In genomic region chr1:50796277-50796676, GRCh38 we compare ENCODE assay signal across 15 cellular contexts.
A peak's percentile ranks its signal among the peaks of the same experiment; 100 is the strongest.
DNase-seq lines count a peak whose midpoint lies in the region; ATAC-seq and TF ChIP-seq lines count a peak whose summit lies in the region.
"Had no signal": no experiment of that assay in that cellular context is flagged by ENCODE, and none has a peak within 500 bp of the region (broad histone marks: within the 10 kb centered on the region; RNA-seq: fewer than 3 reads in every experiment).

No MANE protein-coding gene starts in this region.

- peaks cover 2% of the 10 kb centered on the region for H3K4me1 Mint-ChIP-seq in activated naive CD8-positive, alpha-beta T cell treated with anti-CD3 and anti-CD28 coated beads for 36 hours

- H3K27ac ChIP-seq in lower lobe of right lung: no peak overlapping the region
- H3K27ac ChIP-seq: GM23248, PC-9 had no signal

- peak; percentile 55 for DNase-seq in UCSD-AML1 (lab: John Stamatoyannopoulos, UW; ENCODE audit: unreplicated experiment)
- peak; percentile 37 to 75 for DNase-seq in dermis microvascular lymphatic vessel endothelial cell (ENCODE audit: low read depth in 2 of 2)
- DNase-seq in pulmonary artery endothelial cell (ENCODE audit: low read depth, low spot score): peak; percentile 2
- DNase-seq in lower lobe of right lung: no peak
- DNase-seq in activated naive CD8-positive, alpha-beta T cell treated with anti-CD3 and anti-CD28 coated beads for 36 hours: no peak
- DNase-seq: DMS79, GM23248, KG1, NCI-H1092 treated with DMSO at 0.1 percent for 48 hours, NCI-H510A treated with DMSO at 0.1 percent for 48 hours, NCI-H82, PC-9 had no signal

- H3K36me3 ChIP-seq in lower lobe of right lung: no peaks in the 10 kb centered on the region

- H3K4me3 ChIP-seq in lower lobe of right lung: no peak overlapping the region
- H3K4me3 ChIP-seq: GM23248, PC-9 had no signal

- intact Hi-C loops in lower lobe of right lung (cut with DNase I): no loop called here

- H3K27me3 Mint-ChIP-seq in activated naive CD8-positive, alpha-beta T cell treated with anti-CD3 and anti-CD28 coated beads for 36 hours: no peaks in the 10 kb centered on the region

- no peak for TF ChIP-seq CTCF in lower lobe of right lung (IDR thresholded peaks at IDR 0.05)

- H3K9me3 ChIP-seq in lower lobe of right lung: no peaks in the 10 kb centered on the region

- H3K27me3 ChIP-seq in lower lobe of right lung (ENCODE audit: low read depth): no peaks in the 10 kb centered on the region

- ATAC-seq in HG03342 (IDR thresholded peaks at IDR 0.05; ENCODE audit: unreplicated experiment): peak; percentile 52
- ATAC-seq in lower lobe of right lung: no peak
- no peak for ATAC-seq in GM19328 (IDR thresholded peaks at IDR 0.05; ENCODE audit: unreplicated experiment)
- ATAC-seq: HCT116 had no signal

- H3K27ac Mint-ChIP-seq in activated naive CD8-positive, alpha-beta T cell treated with anti-CD3 and anti-CD28 coated beads for 36 hours: no peak overlapping the region

- no peak overlapping the region for H3K4me3 Mint-ChIP-seq in activated naive CD8-positive, alpha-beta T cell treated with anti-CD3 and anti-CD28 coated beads for 36 hours

- no peaks in the 10 kb centered on the region for H3K4me1 ChIP-seq in lower lobe of right lung

- no peaks in the 10 kb centered on the region for H3K9me3 Mint-ChIP-seq in activated naive CD8-positive, alpha-beta T cell treated with anti-CD3 and anti-CD28 coated beads for 36 hours

- H3K36me3 Mint-ChIP-seq in activated naive CD8-positive, alpha-beta T cell treated with anti-CD3 and anti-CD28 coated beads for 36 hours: peaks cover 13% of the 10 kb centered on the region

Comparison
In these comparisons a context has a peak if more than half of its experiments do, and no peak if none do; other contexts are left out.
1. DNase-seq: peak in UCSD-AML1 (single experiment), dermis microvascular lymphatic vessel endothelial cell (2 of 2) and pulmonary artery endothelial cell (single experiment); none in lower lobe of right lung (single experiment) and activated naive CD8-positive, alpha-beta T cell treated with anti-CD3 and anti-CD28 coated beads for 36 hours (single experiment).